2 cellular contexts compared by ENCODE assay signal in the genomic region with DNA sequence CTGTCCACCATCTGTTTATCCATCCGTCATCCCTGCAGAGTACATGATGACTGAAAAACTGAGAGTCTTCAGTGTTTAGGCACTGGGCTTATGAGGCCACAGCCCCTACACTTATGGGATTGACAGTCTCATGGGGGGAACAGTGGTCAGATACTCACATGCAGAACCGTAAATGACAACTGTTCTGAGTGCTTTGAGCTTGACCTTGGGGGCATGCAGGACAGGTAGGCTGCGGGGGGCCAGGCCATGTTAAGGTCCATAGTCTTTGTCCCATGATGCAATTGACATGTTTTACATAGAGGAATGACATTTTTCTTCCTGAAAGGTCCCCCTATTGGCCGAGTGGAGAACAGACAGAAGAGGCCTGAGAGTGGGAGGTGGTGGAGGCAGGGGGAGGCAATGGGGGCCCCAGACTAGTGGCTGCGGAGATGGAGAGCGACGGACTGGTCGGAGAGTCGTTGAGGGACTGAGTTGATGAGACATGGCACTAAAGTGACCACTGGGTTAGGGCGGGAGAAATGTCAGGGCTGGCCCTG.
TF ChIP-seq lines count a peak whose summit lies in the region.
"Not testable (repeated sequence)": the region's sequence is repeated elsewhere in the genome, so short reads cannot be mapped to it uniquely, and the experiment has no call there.

No MANE protein-coding gene starts in this region.

TF ChIP-seq in WTC11, 78 proteins besides CTCF, POLR2A, EP300 and RAD21:
- TF ChIP-seq GABPB1 (CRISPR knock-in tag; IDR thresholded peaks at IDR 0.05): peak; percentile 51

TF ChIP-seq in HepG2, 621 proteins besides CTCF, POLR2A, EP300 and RAD21:
- TF ChIP-seq HNF4A (CRISPR knock-in tag; IDR thresholded peaks at IDR 0.05) (peak; percentile 67), PAXIP1 (CRISPR knock-in tag; conservative IDR thresholded peaks at IDR 0.05) (peak; percentile 51; the same call in 1 of the 2 replicates), ZMYM4 (CRISPR knock-in tag; IDR thresholded peaks at IDR 0.05) (peak; percentile 17; the same call in 1 of the 2 replicates), ATF4 (CRISPR knock-in tag; IDR thresholded peaks at IDR 0.05) (peak in 1 of 2 experiments; percentile 61; a peak in 2 of 4 replicates), PATZ1 (CRISPR knock-in tag; IDR thresholded peaks at IDR 0.05) (peak; percentile 54; the same call in 1 of the 2 replicates), ZNF607 (CRISPR knock-in tag; IDR thresholded peaks at IDR 0.05; ENCODE audit: borderline replicate concordance) (0 out of 2 replicates have a peak, but pooled peaks have one; percentile 1), CEBPG (CRISPR knock-in tag; IDR thresholded peaks at IDR 0.05) (peak; percentile 52; the same call in 1 of the 2 replicates), SALL1 (CRISPR knock-in tag; IDR thresholded peaks at IDR 0.05) (peak; percentile 29; the same call in 1 of the 2 replicates), CEBPB (IDR thresholded peaks at IDR 0.05; ENCODE audit: borderline replicate concordance, low read depth, low read length) (peak; percentile 6; the same call in 1 of the 2 replicates), SNAPC4 (CRISPR knock-in tag; IDR thresholded peaks at IDR 0.05) (0 out of 2 replicates have a peak, but pooled peaks have one; percentile 68), GATAD2A (CRISPR knock-in tag; IDR thresholded peaks at IDR 0.05) (0 out of 2 replicates have a peak, but pooled peaks have one; percentile 16), ZNF143 (CRISPR knock-in tag; IDR thresholded peaks at IDR 0.05) (0 out of 2 replicates have a peak, but pooled peaks have one; percentile 28), ESRRA (CRISPR knock-in tag; IDR thresholded peaks at IDR 0.05; ENCODE audit: low read depth) (peak; percentile 51; the same call in 1 of the 2 replicates), SOX6 (CRISPR knock-in tag; IDR thresholded peaks at IDR 0.05) (0 out of 2 replicates have a peak, but pooled peaks have one; percentile 15), SKI (IDR thresholded peaks at IDR 0.05; ENCODE audit: partially characterized antibody) (peak; percentile 32), NR2F6 (CRISPR knock-in tag; IDR thresholded peaks at IDR 0.05) (0 out of 2 replicates have a peak, but pooled peaks have one; percentile 6), RARA (CRISPR knock-in tag; IDR thresholded peaks at IDR 0.05) (peak; percentile 36; the same call in 1 of the 2 replicates)
- TF ChIP-seq, protein P1, sequence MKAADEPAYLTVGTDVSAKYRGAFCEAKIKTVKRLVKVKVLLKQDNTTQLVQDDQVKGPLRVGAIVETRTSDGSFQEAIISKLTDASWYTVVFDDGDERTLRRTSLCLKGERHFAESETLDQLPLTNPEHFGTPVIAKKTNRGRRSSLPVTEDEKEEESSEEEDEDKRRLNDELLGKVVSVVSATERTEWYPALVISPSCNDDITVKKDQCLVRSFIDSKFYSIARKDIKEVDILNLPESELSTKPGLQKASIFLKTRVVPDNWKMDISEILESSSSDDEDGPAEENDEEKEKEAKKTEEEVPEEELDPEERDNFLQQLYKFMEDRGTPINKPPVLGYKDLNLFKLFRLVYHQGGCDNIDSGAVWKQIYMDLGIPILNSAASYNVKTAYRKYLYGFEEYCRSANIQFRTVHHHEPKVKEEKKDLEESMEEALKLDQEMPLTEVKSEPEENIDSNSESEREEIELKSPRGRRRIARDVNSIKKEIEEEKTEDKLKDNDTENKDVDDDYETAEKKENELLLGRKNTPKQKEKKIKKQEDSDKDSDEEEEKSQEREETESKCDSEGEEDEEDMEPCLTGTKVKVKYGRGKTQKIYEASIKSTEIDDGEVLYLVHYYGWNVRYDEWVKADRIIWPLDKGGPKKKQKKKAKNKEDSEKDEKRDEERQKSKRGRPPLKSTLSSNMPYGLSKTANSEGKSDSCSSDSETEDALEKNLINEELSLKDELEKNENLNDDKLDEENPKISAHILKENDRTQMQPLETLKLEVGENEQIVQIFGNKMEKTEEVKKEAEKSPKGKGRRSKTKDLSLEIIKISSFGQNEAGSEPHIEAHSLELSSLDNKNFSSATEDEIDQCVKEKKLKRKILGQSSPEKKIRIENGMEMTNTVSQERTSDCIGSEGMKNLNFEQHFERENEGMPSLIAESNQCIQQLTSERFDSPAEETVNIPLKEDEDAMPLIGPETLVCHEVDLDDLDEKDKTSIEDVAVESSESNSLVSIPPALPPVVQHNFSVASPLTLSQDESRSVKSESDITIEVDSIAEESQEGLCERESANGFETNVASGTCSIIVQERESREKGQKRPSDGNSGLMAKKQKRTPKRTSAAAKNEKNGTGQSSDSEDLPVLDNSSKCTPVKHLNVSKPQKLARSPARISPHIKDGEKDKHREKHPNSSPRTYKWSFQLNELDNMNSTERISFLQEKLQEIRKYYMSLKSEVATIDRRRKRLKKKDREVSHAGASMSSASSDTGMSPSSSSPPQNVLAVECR (CRISPR knock-in tag; IDR thresholded peaks at IDR 0.05; ENCODE audit: borderline replicate concordance): peak; percentile 16; the same call in 1 of the 2 replicates
- TF ChIP-seq SOX6, NR2F6 (IDR thresholded peaks at IDR 0.05): not testable (repeated sequence)
